28 cellular contexts compared by ENCODE assay signal in the genomic region with DNA sequence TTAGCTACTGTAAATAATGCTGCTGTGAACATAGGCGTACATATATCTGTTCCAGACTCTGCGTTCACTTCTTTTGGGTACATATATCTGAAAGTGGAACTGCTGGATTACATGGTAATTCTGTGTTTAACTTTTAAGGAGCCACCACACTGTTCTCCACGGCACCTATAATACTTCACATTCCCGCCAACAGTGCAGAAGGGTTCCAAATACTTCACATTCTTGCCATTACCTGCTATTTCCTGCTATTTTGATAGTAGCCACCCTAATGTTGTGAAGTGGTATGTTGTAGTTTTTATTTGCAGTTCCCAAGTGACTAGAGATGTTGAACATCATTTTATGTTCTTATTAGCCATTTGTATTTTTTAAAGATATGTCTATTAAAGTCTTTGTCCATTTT.
DNase-seq lines count a peak whose midpoint lies in the region; ATAC-seq, FAIRE-seq and TF ChIP-seq lines count a peak whose summit lies in the region.
"Had no signal": no experiment of that assay in that cellular context is flagged by ENCODE, and none has a peak within 500 bp of the region (broad histone marks: within the 10 kb centered on the region; RNA-seq: fewer than 3 reads in every experiment).

No MANE protein-coding gene starts in this region.

- POLR2A ChIA-PET in PC-9 (lab: Charles Lee; ENCODE audit: unreplicated experiment) (no interaction called here), H1 (lab: Charles Lee; ENCODE audit: partially characterized antibody) (no interaction called here)

- H3F3A ChIP-seq in PC-9 (ENCODE audit: insufficient read depth, low read depth): no peaks in the 10 kb centered on the region

- H3K4me3 ChIP-seq in PC-9 (no peak overlapping the region), H1 (ENCODE audit: extremely low read depth in 1 of 4, insufficient read depth in 2 of 4, low read depth in 3 of 4, low read length in 4 of 4) (no peak overlapping the region), aorta (ENCODE audit: low read length in 2 of 2) (no peak overlapping the region)
- H3K4me3 ChIP-seq: BLaER1, GM12878 had no signal

- H3K9ac ChIP-seq in H1 (replicated peaks in 1 of 4; ENCODE audit: extremely low read depth in 1 of 4, low read depth in 3 of 4, low read length in 3 of 4): no peak overlapping the region
- H3K9ac ChIP-seq: BLaER1 had no signal

- H2AK5ac ChIP-seq in H1 (ENCODE audit: low read depth, low read length): no peak overlapping the region

- H3K79me1 ChIP-seq in H1 (ENCODE audit: low read depth, low read length): no peaks in the 10 kb centered on the region

- H4K91ac ChIP-seq in H1 (replicated peaks; ENCODE audit: insufficient read length, low read length): no peak overlapping the region

- no peak overlapping the region for H4K5ac ChIP-seq in H1 (ENCODE audit: insufficient read length, low read depth, low read length)

- H2AFZ ChIP-seq in PC-9 (0 out of 2 replicates have a peak overlapping the region, but pooled peaks have one; percentile 20), H1 (ENCODE audit: low read length) (no peak overlapping the region)

- no peak overlapping the region for H3K4ac ChIP-seq in H1 (replicated peaks; ENCODE audit: insufficient read length, low read depth, low read length)

- no peaks in the 10 kb centered on the region for H3K4me1 ChIP-seq in PC-9 (replicated peaks; ENCODE audit: insufficient read depth)
- H3K4me1 ChIP-seq in H1 (replicated peaks in 1 of 4; ENCODE audit: control insufficient read depth in 3 of 4, insufficient read depth in 4 of 4, low read length in 3 of 4): no peaks in the 10 kb centered on the region
- no peaks in the 10 kb centered on the region for H3K4me1 ChIP-seq in aorta (ENCODE audit: control insufficient read depth in 1 of 2, insufficient read depth in 2 of 2, low read length in 2 of 2)
- H3K4me1 ChIP-seq: BE2C, BLaER1 had no signal

- H3K23ac ChIP-seq in H1 (ENCODE audit: insufficient read length): no peak overlapping the region

- no peak overlapping the region for H2BK20ac ChIP-seq in H1 (ENCODE audit: low read length)

- no peak overlapping the region for H4K8ac ChIP-seq in H1 (ENCODE audit: extremely low read depth, insufficient read depth, low read length)

- no peak overlapping the region for H2BK5ac ChIP-seq in H1 (ENCODE audit: low read depth, low read length)

- no peak for TF ChIP-seq EP300 in H1 (IDR thresholded peaks at IDR 0.05; ENCODE audit: borderline replicate concordance in 1 of 2, low read depth in 2 of 2, low read length in 2 of 2)

- H3K18ac ChIP-seq in H1 (ENCODE audit: extremely low read depth, low read length): no peak overlapping the region

- no peak for TF ChIP-seq POLR2A in H1 (IDR thresholded peaks at IDR 0.05; ENCODE audit: control extremely low read depth in 1 of 2, low read depth in 2 of 2, low read length in 2 of 2)

- ATAC-seq in aorta (ENCODE audit: low FRiP score) (no peak), GM18519 (IDR thresholded peaks at IDR 0.05; ENCODE audit: low FRiP score, unreplicated experiment) (no peak)
- ATAC-seq: GM12878 had no signal

- H3K56ac ChIP-seq in H1 (replicated peaks; ENCODE audit: insufficient read length, low read depth, low read length): no peak overlapping the region

- H3K23me2 ChIP-seq in H1 (ENCODE audit: low read depth, low read length): no peaks in the 10 kb centered on the region

- no peaks in the 10 kb centered on the region for H3K79me2 ChIP-seq in PC-9 (ENCODE audit: low read depth)
- H3K79me2 ChIP-seq in H1 (ENCODE audit: control insufficient read depth in 1 of 2, insufficient read depth in 2 of 2, low read length in 2 of 2): no peaks in the 10 kb centered on the region

- FAIRE-seq in H1 (lab: Jason Lieb, UNC): no peak
- FAIRE-seq: A204.1, GM12878, GM12892, GM18507 had no signal

- intact Hi-C loops in PC-9 (cut with micrococcal nuclease; ENCODE audit: unreplicated experiment): no loop called here
- intact Hi-C loops in aorta (cut with DNase I): no loop called here

- 0 out of 2 replicates have a peak, but pooled peaks cover 3% of the 10 kb centered on the region for H3K9me3 ChIP-seq in PC-9 (ENCODE audit: insufficient read depth, low read depth)
- no peaks in the 10 kb centered on the region for H3K9me3 ChIP-seq in H1 (ENCODE audit: insufficient read depth in 2 of 2, low read depth in 1 of 2, low read length in 1 of 2)
- H3K9me3 ChIP-seq in aorta (ENCODE audit: control insufficient read depth, low read length): no peaks in the 10 kb centered on the region
- H3K9me3 ChIP-seq: BE2C, BLaER1 had no signal

- DNase-seq in PC-9 (no peak), H1 (ENCODE audit: low read depth in 1 of 2, low spot score in 2 of 2) (no peak), iPS DF 19.7 (ENCODE audit: low read depth, low spot score) (peak; percentile 17), renal cortical epithelial cell (ENCODE audit: low read depth) (peak; percentile 3), NCI-H1694 (lab: John Stamatoyannopoulos, UW) (no peak), aorta (no peak)
- DNase-seq in activated effector memory CD4-positive, alpha-beta T cell treated with Interleukin-2 at 50 U/mL for 16 hours: no peak
- DNase-seq: 8988T; ACHN; BE2C; C1 segment of cervical spinal cord; CD4-positive, alpha-beta memory T cell; CD4-positive, CD25-positive, alpha-beta regulatory T cell; CD8-positive, alpha-beta memory T cell; COR-L47; DMS 273 treated with DMSO at 0.1 percent for 48 hours; DMS153; DMS53; DMS79; DND-41; EL; GDM1 had no signal

- no peak overlapping the region for H3K27ac ChIP-seq in PC-9
- no peak overlapping the region for H3K27ac ChIP-seq in H1 (ENCODE audit: low read depth, low read length)
- no peak overlapping the region for H3K27ac ChIP-seq in aorta (ENCODE audit: low read depth in 1 of 2, low read length in 2 of 2)
- H3K27ac ChIP-seq: BLaER1 had no signal

- 94% methylated on average over 4 of the region's 4 CpGs; no CpG with 5 or more reads in 1 of the 2 experiments for WGBS in H1 (ENCODE audit: extremely low coverage in 1 of 2, insufficient coverage in 1 of 2, insufficient read length in 1 of 2, insufficient replicate concordance in 2 of 2, low coverage in 1 of 2, low lambda C conversion rate in 2 of 2, missing lambda C conversion rate in 1 of 2), 2 experiments
- 67 to 68% methylated on average over 4 of the region's 4 CpGs for WGBS in aorta, 2 donors

- H3K27me3 ChIP-seq in PC-9 (ENCODE audit: insufficient read depth, low read depth): no peaks in the 10 kb centered on the region
- H3K27me3 ChIP-seq in H1 (replicated peaks in 1 of 4; ENCODE audit: control insufficient read depth in 3 of 4, extremely low read depth in 1 of 4, insufficient read depth in 3 of 4, low read length in 3 of 4): no peaks in the 10 kb centered on the region
- no peaks in the 10 kb centered on the region for H3K27me3 ChIP-seq in aorta (ENCODE audit: control insufficient read depth in 1 of 2, insufficient read depth in 2 of 2, low read length in 1 of 2)
- H3K27me3 ChIP-seq: BE2C, BLaER1 had no signal

- no peak for TF ChIP-seq RAD21 in H1 (IDR thresholded peaks at IDR 0.05 in 1 of 2, conservative IDR thresholded peaks at IDR 0.05 in 1 of 2; ENCODE audit: low read depth in 2 of 2, low read length in 2 of 2)

- CTCF ChIA-PET in PC-9 (lab: Charles Lee): no interaction called here
- CTCF ChIA-PET in H1 (lab: Charles Lee; ENCODE audit: partially characterized antibody): interaction anchor here (0.9 kb wide), 1 partner anchor 254 kb away, joined by 4 read pairs; no protein-coding TSS in a partner anchor

- TF ChIP-seq CTCF in PC-9 (conservative IDR thresholded peaks at IDR 0.05) (no peak), H1 (IDR thresholded peaks at IDR 0.05; ENCODE audit: control extremely low read depth in 1 of 3, insufficient read depth in 1 of 3, low read depth in 1 of 3, low read length in 3 of 3) (no peak)

- H3K14ac ChIP-seq in H1 (ENCODE audit: insufficient read length): no peak overlapping the region

- H3K36me3 ChIP-seq in PC-9 (ENCODE audit: low read depth) (no peaks in the 10 kb centered on the region), H1 (ENCODE audit: control insufficient read depth in 2 of 4, insufficient read depth in 4 of 4, low read length in 3 of 4) (no peaks in the 10 kb centered on the region), aorta (ENCODE audit: control insufficient read depth in 1 of 2, insufficient read depth in 2 of 2, low read length in 1 of 2) (no peaks in the 10 kb centered on the region)
- H3K36me3 ChIP-seq: BE2C, BLaER1 had no signal

- BruUV-seq in PC-9 (replicated peaks; lab: Mats Ljungman, UMichigan): no TSS peak

- no peaks in the 10 kb centered on the region for H4K20me1 ChIP-seq in PC-9 (ENCODE audit: insufficient read depth)
- H4K20me1 ChIP-seq in H1 (replicated peaks in 1 of 2; ENCODE audit: control insufficient read depth in 1 of 2, insufficient read depth in 2 of 2, low read length in 2 of 2): no peaks in the 10 kb centered on the region
- H4K20me1 ChIP-seq: BLaER1 had no signal

- H2BK12ac ChIP-seq in H1 (ENCODE audit: low read depth, low read length): no peak overlapping the region

- H3K4me2 ChIP-seq in PC-9: no peak overlapping the region
- H3K4me2 ChIP-seq in H1 (ENCODE audit: insufficient read depth in 1 of 2, low read depth in 2 of 2, low read length in 2 of 2): no peak overlapping the region
- H3K4me2 ChIP-seq: BLaER1 had no signal

- no peak overlapping the region for H2BK15ac ChIP-seq in H1 (ENCODE audit: low read length)

- no peak overlapping the region for H2BK120ac ChIP-seq in H1 (replicated peaks; ENCODE audit: low read depth, low read length)

- no peaks in the 10 kb centered on the region for H3K9me2 ChIP-seq in PC-9 (ENCODE audit: insufficient read depth)

TF ChIP-seq in H1, 55 proteins besides CTCF, POLR2A, EP300 and RAD21:
- TF ChIP-seq TEAD4 (IDR thresholded peaks at IDR 0.05; ENCODE audit: low read depth, low read length) (peak; percentile 88), SIRT6 (IDR thresholded peaks at IDR 0.05; ENCODE audit: low read length) (no peak)

Comparison
In these comparisons a context has a peak if more than half of its experiments do, and no peak if none do; other contexts are left out.
1. DNase-seq: peak in iPS DF 19.7 (single experiment) and renal cortical epithelial cell (single experiment); none in PC-9 (0 of 2), H1 (0 of 2), NCI-H1694 (single experiment), aorta (0 of 2) and activated effector memory CD4-positive, alpha-beta T cell treated with Interleukin-2 at 50 U/mL for 16 hours (single experiment).